Comparison of ENCODE assay signal across 31 cellular contexts in the genomic region with DNA sequence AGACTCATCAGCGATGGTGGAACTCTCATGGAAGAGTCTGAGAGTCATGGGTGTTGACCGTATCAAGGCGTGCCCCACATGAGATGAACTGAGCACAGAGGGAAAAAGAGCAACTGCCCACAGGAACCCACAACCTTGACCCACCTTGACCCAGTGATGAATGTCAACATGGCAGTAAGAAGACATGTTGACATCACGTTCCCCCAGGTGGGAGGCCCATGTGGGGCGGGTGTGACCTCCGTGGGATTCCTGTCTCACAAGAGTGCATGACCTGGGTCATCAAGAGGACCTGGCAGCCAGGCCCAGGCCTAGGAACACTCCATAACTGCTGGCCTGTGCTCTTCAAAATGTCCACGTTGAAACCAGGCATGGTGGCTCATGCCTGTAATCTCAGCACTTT.
"Had no signal": no experiment of that assay in that cellular context is flagged by ENCODE, and none has a peak within 500 bp of the region (broad histone marks: within the 10 kb centered on the region; RNA-seq: fewer than 3 reads in every experiment).

No MANE protein-coding gene starts in this region.

- FAIRE-seq: colon, endometrium had no signal

- H3K27me3 ChIP-seq: adrenal gland, body of pancreas, cardiac muscle cell, foreskin keratinocyte, gastrocnemius medialis, heart left ventricle had no signal

- H3K27ac ChIP-seq: body of pancreas, cardiac muscle cell, foreskin keratinocyte, gastrocnemius medialis, heart left ventricle had no signal

- H3K4me3 ChIP-seq: adrenal gland, body of pancreas, cardiac muscle cell, gastrocnemius medialis, heart left ventricle had no signal

- H3K9me3 ChIP-seq: adrenal gland, body of pancreas, gastrocnemius medialis, heart left ventricle had no signal

- ATAC-seq: activated CD4-positive, alpha-beta T cell treated with anti-CD3 and anti-CD28 coated beads for 36 hours; activated CD8-positive, alpha-beta memory T cell treated with anti-CD3 and anti-CD28 coated beads, Interleukin-2, amount 10 ng/mL, durations not matched to agents 7 days and 5 days; activated CD8-positive, alpha-beta T cell treated with anti-CD3 and anti-CD28 coated beads, Interleukin-2, amount 10 ng/mL, durations not matched to agents 7 days and 5 days; activated naive CD8-positive, alpha-beta T cell treated with anti-CD3 and anti-CD28 coated beads, Interleukin-2, amount 50 U/mL, for 24 hours; body of pancreas; esophagus mucosa; foreskin keratinocyte; gastrocnemius medialis; heart left ventricle had no signal

- DNase-seq: activated CD4-positive, alpha-beta memory T cell treated with anti-CD3 and anti-CD28 coated beads for 36 hours; activated CD4-positive, alpha-beta T cell treated with anti-CD3 and anti-CD28 coated beads for 36 hours; activated CD4-positive, alpha-beta T cell treated with anti-CD3 and anti-CD28 coated beads, Interleukin-2, amount 10 ng/mL, durations not matched to agents 24 days and 14 days; activated CD4-positive, CD25-positive, alpha-beta regulatory T cell; activated CD4-positive, CD25-positive, alpha-beta regulatory T cell treated with anti-CD3 and anti-CD28 coated beads, Interleukin-2, amount 50 U/mL, for 72 hours; activated CD8-positive, alpha-beta memory T cell treated with anti-CD3 and anti-CD28 coated beads, Interleukin-2, amount 10 ng/mL, durations not matched to agents 7 days and 5 days; activated CD8-positive, alpha-beta memory T cell treated with anti-CD3 and anti-CD28 coated beads, Interleukin-2, amount 50 U/mL, for 4 hours; activated CD8-positive, alpha-beta T cell treated with anti-CD3 and anti-CD28 coated beads, Interleukin-2, amount 10 ng/mL, durations not matched to agents 7 days and 5 days; activated effector memory CD4-positive, alpha-beta T cell treated with anti-CD3 and anti-CD28 coated beads, Interleukin-2, amount 50 U/mL, for 16 hours; activated naive CD4-positive, alpha-beta T cell treated with anti-CD3 and anti-CD28 coated beads for 36 hours; activated naive CD8-positive, alpha-beta T cell treated with anti-CD3 and anti-CD28 coated beads for 36 hours; activated naive CD8-positive, alpha-beta T cell treated with anti-CD3 and anti-CD28 coated beads, Interleukin-2, amount 50 U/mL, for 24 hours; activated T-cell treated with anti-CD3 and anti-CD28 coated beads, Interleukin-2, amount 50 U/mL, for 1 hour; activated T-cell treated with anti-CD3 and anti-CD28 coated beads, Interleukin-2, amount 50 U/mL, for 48 hours; adrenal gland; amygdala; aorta; body of pancreas; cortex of kidney; dermis blood vessel endothelial cell; effector CD8-positive, alpha-beta T cell; foreskin keratinocyte; gastrocnemius medialis; glutamatergic neuron; heart left ventricle; T-helper 1 cell; T-helper 2 cell had no signal

- H3K4me1 ChIP-seq: adrenal gland, body of pancreas, gastrocnemius medialis had no signal
